In genomic region chr19:795691-796581, GRCh38 we compare ENCODE assay signal across 9 cellular contexts. TPM values are rescaled to one million over a fixed set of nuclear protein-coding genes. Genes with fewer than 3 reads are reported as not detected.
DNase-seq lines count a peak whose midpoint lies in the region; ATAC-seq, FAIRE-seq and TF ChIP-seq lines count a peak whose summit lies in the region.
"Had no signal": no experiment of that assay in that cellular context is flagged by ENCODE, and none has a peak within 500 bp of the region (broad histone marks: within the 10 kb centered on the region; RNA-seq: fewer than 3 reads in every experiment).

No MANE protein-coding gene starts in this region.

- TF ChIP-seq POLR2A in HepG2 (IDR thresholded peaks at IDR 0.05; ENCODE audit: insufficient read depth in 1 of 2, low read depth in 2 of 2, low read length in 2 of 2) = peak in 1 of 2 experiments; percentile 12; a peak in 1 of 4 replicates

- no peak for DNase-seq in activated CD4-positive, alpha-beta T cell treated with anti-CD3 and anti-CD28 coated beads, Interleukin-2, amount 10 ng/mL, durations not matched to agents 24 days and 14 days
- DNase-seq in activated CD4-positive, alpha-beta T cell treated with anti-CD3 and anti-CD28 coated beads, Interleukin-2, amount 50 U/mL, for 48 hours = no peak
- DNase-seq in adipocyte (ENCODE audit: low read depth) (no peak), HepG2 (ENCODE audit: low spot score) (no peak), GM19238 (ENCODE audit: insufficient read length, low spot score) (no peak), HK-2 (ENCODE audit: unreplicated experiment) (no peak), posterior vena cava (ENCODE audit: low spot score) (no peak)

- H3K36me3 ChIP-seq in adipocyte (ENCODE audit: control insufficient read depth, insufficient read depth, low read length, severe bottlenecking) = peaks cover 12% of the 10 kb centered on the region
- H3K36me3 ChIP-seq in HepG2 (replicated peaks in 1 of 2; ENCODE audit: control insufficient read depth in 1 of 2, insufficient read depth in 2 of 2, low read length in 2 of 2) = peaks cover 7 to 9% of the 10 kb centered on the region in 2 experiments; a peak in 4 of 5 replicates
- H3K36me3 ChIP-seq in subcutaneous abdominal adipose tissue (ENCODE audit: control insufficient read depth in 5 of 5, insufficient read depth in 5 of 5, low read length in 5 of 5) = peaks cover 0 to 12% (median 8%) of the 10 kb centered on the region in 5 donors

- H3K27me3 ChIP-seq in adipocyte (replicated peaks; ENCODE audit: control insufficient read depth, insufficient read depth, low read length) = no peaks in the 10 kb centered on the region
- H3K27me3 ChIP-seq in HepG2 (ENCODE audit: control insufficient read depth in 1 of 2, insufficient read depth in 2 of 2, low read length in 2 of 2) = no peaks in the 10 kb centered on the region; a peak in 1 of 5 replicates
- H3K27me3 ChIP-seq in subcutaneous abdominal adipose tissue (ENCODE audit: control insufficient read depth in 5 of 5, insufficient read depth in 4 of 5, low read length in 5 of 5) = no peaks in the 10 kb centered on the region

- POLR2A ChIA-PET in HepG2 (lab: Yijun Ruan, JAX) = interaction anchor here (1.6 to 2.0 kb wide), 2 partner anchors 14 to 56 kb away, joined by 4 to 10 read pairs; no protein-coding TSS in a partner anchor

- no peak overlapping the region for H2AFZ ChIP-seq in HepG2 (ENCODE audit: low read length)

- H3K4me3 Mint-ChIP-seq in activated CD4-positive, alpha-beta T cell treated with anti-CD3 and anti-CD28 coated beads, Interleukin-2, amount 10 ng/mL, durations not matched to agents 24 days and 14 days = peak overlapping the region; percentile 10

- TF ChIP-seq RAD21 in HepG2 (CRISPR knock-in tag; IDR thresholded peaks at IDR 0.05) = no peak

- peak overlapping the region; percentile 80 for H3K4me3 ChIP-seq in adipocyte (ENCODE audit: low read length)
- peak overlapping the region; percentile 69 to 85 (median 69) for H3K4me3 ChIP-seq in HepG2 (replicated peaks in 1 of 3; ENCODE audit: insufficient read depth in 1 of 3, low read depth in 2 of 3, low read length in 3 of 3)
- peak overlapping the region in 4 of 5 donors; percentile 70 to 83 (median 78) for H3K4me3 ChIP-seq in subcutaneous abdominal adipose tissue (ENCODE audit: low read depth in 1 of 5, low read length in 5 of 5)

- no TSS peak for BruUV-seq in HepG2 (replicated peaks; lab: Mats Ljungman, UMichigan)

- H3K27ac ChIP-seq in HepG2 (ENCODE audit: extremely low read length, insufficient read depth, low read length) (peak overlapping the region; percentile 87), subcutaneous abdominal adipose tissue (ENCODE audit: low read depth, low read length) (peak overlapping the region; percentile 57)

- H3K9me3 Mint-ChIP-seq in activated CD4-positive, alpha-beta T cell treated with anti-CD3 and anti-CD28 coated beads, Interleukin-2, amount 10 ng/mL, durations not matched to agents 24 days and 14 days = no peaks in the 10 kb centered on the region

- H3K9ac ChIP-seq in adipocyte (ENCODE audit: low read length) (peak overlapping the region; percentile 93), HepG2 (ENCODE audit: insufficient read depth, low read depth, low read length) (peak overlapping the region; percentile 91), subcutaneous abdominal adipose tissue (ENCODE audit: low read length in 5 of 5) (peak overlapping the region in 3 of 5 donors; percentile 73 to 82 (median 78))

- H3K4me1 Mint-ChIP-seq in activated CD4-positive, alpha-beta T cell treated with anti-CD3 and anti-CD28 coated beads, Interleukin-2, amount 10 ng/mL, durations not matched to agents 24 days and 14 days = peaks cover 21% of the 10 kb centered on the region

- FAIRE-seq in HepG2 (lab: Jason Lieb, UNC) = no peak

- TF ChIP-seq CTCF in HepG2 (CRISPR knock-in tag; IDR thresholded peaks at IDR 0.05) = no peak

- TF ChIP-seq EP300 in HepG2 (IDR thresholded peaks at IDR 0.05; ENCODE audit: low read depth in 2 of 2, low read length in 2 of 2) (no peak), HepG2 (CRISPR knock-in tag; IDR thresholded peaks at IDR 0.05; ENCODE audit: borderline replicate concordance) (no peak)

- CTCF ChIA-PET in HepG2 (lab: Yijun Ruan, JAX; ENCODE audit: low intra/inter-chr PET ratio, low total read pairs) = no interaction called here

- H3K79me2 ChIP-seq in HepG2 (ENCODE audit: insufficient read depth, low read length) = peaks cover 30% of the 10 kb centered on the region

- H3K4me2 ChIP-seq in HepG2 (ENCODE audit: low read depth, low read length) = peak overlapping the region; percentile 77

- 67% methylated on average over 11 of the region's 39 CpGs for WGBS in HepG2 (ENCODE audit: low lambda C conversion rate)

- peaks cover 27% of the 10 kb centered on the region for H3K36me3 Mint-ChIP-seq in activated CD4-positive, alpha-beta T cell treated with anti-CD3 and anti-CD28 coated beads, Interleukin-2, amount 10 ng/mL, durations not matched to agents 24 days and 14 days (ENCODE audit: low read depth)

- no peak for ATAC-seq in HepG2

- in situ Hi-C loops in HepG2 (cut with HindIII; ENCODE audit: extremely low pct_ligation_motif_present, low pct_unique_long_range_greater_than_20kb) = no loop called here

- no peak overlapping the region for H3K27ac Mint-ChIP-seq in activated CD4-positive, alpha-beta T cell treated with anti-CD3 and anti-CD28 coated beads, Interleukin-2, amount 10 ng/mL, durations not matched to agents 24 days and 14 days

- H3K27me3 Mint-ChIP-seq in activated CD4-positive, alpha-beta T cell treated with anti-CD3 and anti-CD28 coated beads, Interleukin-2, amount 10 ng/mL, durations not matched to agents 24 days and 14 days = peaks cover 1% of the 10 kb centered on the region

- H3K4me1 ChIP-seq in adipocyte (ENCODE audit: control insufficient read depth, insufficient read depth, low read length) (peaks cover 30% of the 10 kb centered on the region), HepG2 (ENCODE audit: insufficient read depth, low read length) (peaks cover 69% of the 10 kb centered on the region), subcutaneous abdominal adipose tissue (ENCODE audit: control insufficient read depth in 5 of 5, insufficient read depth in 5 of 5, low read length in 5 of 5) (peaks cover 14 to 57% (median 47%) of the 10 kb centered on the region in 5 donors)

- intact Hi-C loops in activated CD4-positive, alpha-beta T cell treated with anti-CD3 and anti-CD28 coated beads, Interleukin-2, amount 10 ng/mL, durations not matched to agents 24 days and 14 days (cut with micrococcal nuclease) = loop anchor here (2.0 kb wide), 2 partner anchors 25 to 129 kb away; no protein-coding TSS in a partner anchor
- intact Hi-C loops in HepG2 (cut with micrococcal nuclease; ENCODE audit: unreplicated experiment) = no loop called here
- intact Hi-C loops in posterior vena cava (cut with DNase I) = no loop called here

- H4K20me1 ChIP-seq in HepG2 (ENCODE audit: insufficient read depth, low read length) = peaks cover 28% of the 10 kb centered on the region

- H3K9me3 ChIP-seq in adipocyte (ENCODE audit: control insufficient read depth, low read length) (no peaks in the 10 kb centered on the region), HepG2 (ENCODE audit: low read length) (no peaks in the 10 kb centered on the region), subcutaneous abdominal adipose tissue (ENCODE audit: control insufficient read depth in 5 of 5, low read length in 5 of 5) (no peaks in the 10 kb centered on the region)

RNA-seq across cellular contexts. Expression of gene PTBP1, which starts 1.3 kb away (rescaled TPM):
- 789 and 832 TPM in 2 replicates for total RNA-seq in activated CD4-positive, alpha-beta T cell treated with anti-CD3 and anti-CD28 coated beads, Interleukin-2, amount 10 ng/mL, durations not matched to agents 24 days and 14 days
- total RNA-seq in HepG2 (2016; rRNA removed; fragmentation: Illumina TruSeq; extraction: Trizol) (188 and 195 TPM in 2 replicates), posterior vena cava (100 to 1,000 TPM; 151 to 168 TPM)
- total RNA-seq in HepG2 (2016; cell fraction: cytosol; rRNA removed; fragmentation: Illumina TruSeq; extraction: Trizol; ENCODE audit: low read depth) = 49.8 and 51.1 TPM in 2 replicates
- total RNA-seq in HepG2 (2016; cell fraction: insoluble cytoplasmic fraction; rRNA removed; fragmentation: Illumina TruSeq; extraction: Trizol) = 161 and 198 TPM in 2 replicates
- total RNA-seq in HepG2 (2016; cell fraction: membrane; rRNA removed; fragmentation: Illumina TruSeq; extraction: Trizol) = 106 and 109 TPM in 2 replicates
- 117 and 125 TPM in 2 replicates for total RNA-seq in HepG2 (2016; cell fraction: nucleus; rRNA removed; fragmentation: Illumina TruSeq; extraction: Trizol)
- 288 and 314 TPM in 2 replicates for polyA plus RNA-seq in HepG2 (2011; rRNA removed)
- 80.5 and 107 TPM in 2 replicates for polyA plus RNA-seq in HepG2 (2011; cell fraction: cytosol; rRNA removed)
- 339 and 475 TPM in 2 replicates for polyA plus RNA-seq in HepG2 (2011; cell fraction: nucleus; rRNA removed)
- 291 and 347 TPM in 2 replicates for polyA plus RNA-seq in HepG2 (2012)
- polyA plus RNA-seq in HepG2 (2016; cell fraction: cytosol; fragmentation: Illumina TruSeq; extraction: Trizol; ENCODE audit: low read depth) = 51.1 and 55.1 TPM in 2 replicates
- 208 and 235 TPM in 2 replicates for polyA plus RNA-seq in HepG2 (2016; cell fraction: insoluble cytoplasmic fraction; fragmentation: Illumina TruSeq; extraction: Trizol; ENCODE audit: low read depth)
- polyA plus RNA-seq in HepG2 (2016; cell fraction: membrane; fragmentation: Illumina TruSeq; extraction: Trizol; ENCODE audit: low read depth) = 112 TPM in 2 replicates
- 264 and 280 TPM in 2 replicates for polyA plus RNA-seq in HepG2 (2016; cell fraction: nucleus; fragmentation: Illumina TruSeq; extraction: Trizol; ENCODE audit: insufficient read depth, low read depth)
- polyA minus RNA-seq in HepG2 (2011; rRNA and poly(A)+ RNA removed; ENCODE audit: low replicate concordance) = 302 and 434 TPM in 2 replicates
- polyA minus RNA-seq in HepG2 (2011; cell fraction: cytosol; rRNA and poly(A)+ RNA removed) = 155 and 182 TPM in 2 replicates
- polyA minus RNA-seq in HepG2 (2011; cell fraction: nucleus; rRNA and poly(A)+ RNA removed) = 142 and 164 TPM in 2 replicates

RNA-seq across cellular contexts. Expression of gene PLPPR3, which starts 25.8 kb away (rescaled TPM):
- total RNA-seq in activated CD4-positive, alpha-beta T cell treated with anti-CD3 and anti-CD28 coated beads, Interleukin-2, amount 10 ng/mL, durations not matched to agents 24 days and 14 days = not detected in 2 replicates
- total RNA-seq in HepG2 (2016; rRNA removed; fragmentation: Illumina TruSeq; extraction: Trizol) (0.07 TPM in 1 of 2 replicates, not detected in the other), posterior vena cava (not detected)
- total RNA-seq in HepG2 (2016; cell fraction: cytosol; rRNA removed; fragmentation: Illumina TruSeq; extraction: Trizol; ENCODE audit: low read depth) = not detected in 2 replicates
- total RNA-seq in HepG2 (2016; cell fraction: insoluble cytoplasmic fraction; rRNA removed; fragmentation: Illumina TruSeq; extraction: Trizol) = 0.09 TPM in 1 of 2 replicates, not detected in the other
- total RNA-seq in HepG2 (2016; cell fraction: membrane; rRNA removed; fragmentation: Illumina TruSeq; extraction: Trizol) = not detected in 2 replicates
- not detected in 2 replicates for total RNA-seq in HepG2 (2016; cell fraction: nucleus; rRNA removed; fragmentation: Illumina TruSeq; extraction: Trizol)
- polyA plus RNA-seq in HepG2 (2011; rRNA removed) = 0.16 and 0.17 TPM in 2 replicates
- polyA plus RNA-seq in HepG2 (2011; cell fraction: cytosol; rRNA removed) = 0.14 and 0.19 TPM in 2 replicates
- 0.19 and 0.34 TPM in 2 replicates for polyA plus RNA-seq in HepG2 (2011; cell fraction: nucleus; rRNA removed)
- polyA plus RNA-seq in HepG2 (2012) = 0.27 TPM in 1 of 2 replicates, not detected in the other
- polyA plus RNA-seq in HepG2 (2016; cell fraction: cytosol; fragmentation: Illumina TruSeq; extraction: Trizol; ENCODE audit: low read depth) = not detected in 2 replicates
- not detected in 2 replicates for polyA plus RNA-seq in HepG2 (2016; cell fraction: insoluble cytoplasmic fraction; fragmentation: Illumina TruSeq; extraction: Trizol; ENCODE audit: low read depth)
- polyA plus RNA-seq in HepG2 (2016; cell fraction: membrane; fragmentation: Illumina TruSeq; extraction: Trizol; ENCODE audit: low read depth) = not detected in 2 replicates
- polyA plus RNA-seq in HepG2 (2016; cell fraction: nucleus; fragmentation: Illumina TruSeq; extraction: Trizol; ENCODE audit: insufficient read depth, low read depth) = not detected in 2 replicates
- 0.16 and 0.22 TPM in 2 replicates for polyA minus RNA-seq in HepG2 (2011; rRNA and poly(A)+ RNA removed; ENCODE audit: low replicate concordance)
- not detected in 2 replicates for polyA minus RNA-seq in HepG2 (2011; cell fraction: cytosol; rRNA and poly(A)+ RNA removed)
- not detected in 2 replicates for polyA minus RNA-seq in HepG2 (2011; cell fraction: nucleus; rRNA and poly(A)+ RNA removed)
- total RNA-seq: aorta had no signal
- polyA plus RNA-seq: aorta had no signal

RNA-seq across cellular contexts. Expression of gene AZU1, which starts 31.7 kb away (rescaled TPM):
- not detected in 2 replicates for total RNA-seq in activated CD4-positive, alpha-beta T cell treated with anti-CD3 and anti-CD28 coated beads, Interleukin-2, amount 10 ng/mL, durations not matched to agents 24 days and 14 days
- total RNA-seq in HepG2 (2016; rRNA removed; fragmentation: Illumina TruSeq; extraction: Trizol) (not detected in 2 replicates), posterior vena cava (under 1 TPM in 1 of 2 donors, not detected in 1; 0.29 TPM)
- not detected in 2 replicates for total RNA-seq in HepG2 (2016; cell fraction: cytosol; rRNA removed; fragmentation: Illumina TruSeq; extraction: Trizol; ENCODE audit: low read depth)
- not detected in 2 replicates for total RNA-seq in HepG2 (2016; cell fraction: insoluble cytoplasmic fraction; rRNA removed; fragmentation: Illumina TruSeq; extraction: Trizol)
- not detected in 2 replicates for total RNA-seq in HepG2 (2016; cell fraction: membrane; rRNA removed; fragmentation: Illumina TruSeq; extraction: Trizol)
- total RNA-seq in HepG2 (2016; cell fraction: nucleus; rRNA removed; fragmentation: Illumina TruSeq; extraction: Trizol) = not detected in 2 replicates
- polyA plus RNA-seq in HepG2 (2011; rRNA removed) = 0.08 TPM in 1 of 2 replicates, not detected in the other
- polyA plus RNA-seq in HepG2 (2011; cell fraction: cytosol; rRNA removed) = not detected in 2 replicates
- polyA plus RNA-seq in HepG2 (2011; cell fraction: nucleus; rRNA removed) = not detected in 2 replicates
- polyA plus RNA-seq in HepG2 (2012) = not detected in 2 replicates
- polyA plus RNA-seq in HepG2 (2016; cell fraction: cytosol; fragmentation: Illumina TruSeq; extraction: Trizol; ENCODE audit: low read depth) = not detected in 2 replicates
- not detected in 2 replicates for polyA plus RNA-seq in HepG2 (2016; cell fraction: insoluble cytoplasmic fraction; fragmentation: Illumina TruSeq; extraction: Trizol; ENCODE audit: low read depth)
- not detected in 2 replicates for polyA plus RNA-seq in HepG2 (2016; cell fraction: membrane; fragmentation: Illumina TruSeq; extraction: Trizol; ENCODE audit: low read depth)
- polyA plus RNA-seq in HepG2 (2016; cell fraction: nucleus; fragmentation: Illumina TruSeq; extraction: Trizol; ENCODE audit: insufficient read depth, low read depth) = not detected in 2 replicates
- polyA minus RNA-seq in HepG2 (2011; rRNA and poly(A)+ RNA removed; ENCODE audit: low replicate concordance) = not detected in 2 replicates
- polyA minus RNA-seq in HepG2 (2011; cell fraction: cytosol; rRNA and poly(A)+ RNA removed) = not detected in 2 replicates
- polyA minus RNA-seq in HepG2 (2011; cell fraction: nucleus; rRNA and poly(A)+ RNA removed) = not detected in 2 replicates

RNA-seq across cellular contexts. Expression of gene PRTN3, which starts 44.9 kb away (rescaled TPM):
- not detected in 2 replicates for total RNA-seq in activated CD4-positive, alpha-beta T cell treated with anti-CD3 and anti-CD28 coated beads, Interleukin-2, amount 10 ng/mL, durations not matched to agents 24 days and 14 days
- total RNA-seq in HepG2 (2016; rRNA removed; fragmentation: Illumina TruSeq; extraction: Trizol) (not detected in 2 replicates), posterior vena cava (under 1 TPM in 1 of 2 donors, not detected in 1; 0.38 TPM)
- total RNA-seq in HepG2 (2016; cell fraction: cytosol; rRNA removed; fragmentation: Illumina TruSeq; extraction: Trizol; ENCODE audit: low read depth) = not detected in 2 replicates
- not detected in 2 replicates for total RNA-seq in HepG2 (2016; cell fraction: insoluble cytoplasmic fraction; rRNA removed; fragmentation: Illumina TruSeq; extraction: Trizol)
- not detected in 2 replicates for total RNA-seq in HepG2 (2016; cell fraction: membrane; rRNA removed; fragmentation: Illumina TruSeq; extraction: Trizol)
- not detected in 2 replicates for total RNA-seq in HepG2 (2016; cell fraction: nucleus; rRNA removed; fragmentation: Illumina TruSeq; extraction: Trizol)
- polyA plus RNA-seq in HepG2 (2011; rRNA removed) = 0.10 TPM in 1 of 2 replicates, not detected in the other
- polyA plus RNA-seq in HepG2 (2011; cell fraction: cytosol; rRNA removed) = 0.17 TPM in 1 of 2 replicates, not detected in the other
- polyA plus RNA-seq in HepG2 (2011; cell fraction: nucleus; rRNA removed) = 0.14 and 0.16 TPM in 2 replicates
- not detected in 2 replicates for polyA plus RNA-seq in HepG2 (2012)
- not detected in 2 replicates for polyA plus RNA-seq in HepG2 (2016; cell fraction: cytosol; fragmentation: Illumina TruSeq; extraction: Trizol; ENCODE audit: low read depth)
- not detected in 2 replicates for polyA plus RNA-seq in HepG2 (2016; cell fraction: insoluble cytoplasmic fraction; fragmentation: Illumina TruSeq; extraction: Trizol; ENCODE audit: low read depth)
- polyA plus RNA-seq in HepG2 (2016; cell fraction: membrane; fragmentation: Illumina TruSeq; extraction: Trizol; ENCODE audit: low read depth) = not detected in 2 replicates
- not detected in 2 replicates for polyA plus RNA-seq in HepG2 (2016; cell fraction: nucleus; fragmentation: Illumina TruSeq; extraction: Trizol; ENCODE audit: insufficient read depth, low read depth)
- polyA minus RNA-seq in HepG2 (2011; rRNA and poly(A)+ RNA removed; ENCODE audit: low replicate concordance) = 0.14 TPM in 1 of 2 replicates, not detected in the other
- polyA minus RNA-seq in HepG2 (2011; cell fraction: cytosol; rRNA and poly(A)+ RNA removed) = not detected in 2 replicates
- not detected in 2 replicates for polyA minus RNA-seq in HepG2 (2011; cell fraction: nucleus; rRNA and poly(A)+ RNA removed)
- total RNA-seq: aorta had no signal
- polyA plus RNA-seq: aorta had no signal

RNA-seq across cellular contexts. Expression of gene MISP, which starts 45.0 kb away (rescaled TPM):
- total RNA-seq in activated CD4-positive, alpha-beta T cell treated with anti-CD3 and anti-CD28 coated beads, Interleukin-2, amount 10 ng/mL, durations not matched to agents 24 days and 14 days = not detected in 2 replicates
- 1.1 and 1.3 TPM in 2 replicates for total RNA-seq in HepG2 (2016; rRNA removed; fragmentation: Illumina TruSeq; extraction: Trizol)
- 0.30 and 0.35 TPM in 2 replicates for total RNA-seq in HepG2 (2016; cell fraction: cytosol; rRNA removed; fragmentation: Illumina TruSeq; extraction: Trizol; ENCODE audit: low read depth)
- 0.77 and 1.3 TPM in 2 replicates for total RNA-seq in HepG2 (2016; cell fraction: insoluble cytoplasmic fraction; rRNA removed; fragmentation: Illumina TruSeq; extraction: Trizol)
- 0.77 and 0.96 TPM in 2 replicates for total RNA-seq in HepG2 (2016; cell fraction: membrane; rRNA removed; fragmentation: Illumina TruSeq; extraction: Trizol)
- total RNA-seq in HepG2 (2016; cell fraction: nucleus; rRNA removed; fragmentation: Illumina TruSeq; extraction: Trizol) = 0.78 and 0.99 TPM in 2 replicates
- polyA plus RNA-seq in HepG2 (2011; rRNA removed) = 0.67 and 0.71 TPM in 2 replicates
- polyA plus RNA-seq in HepG2 (2011; cell fraction: cytosol; rRNA removed) = 0.53 and 0.71 TPM in 2 replicates
- polyA plus RNA-seq in HepG2 (2011; cell fraction: nucleus; rRNA removed) = 0.81 and 0.85 TPM in 2 replicates
- 2.1 and 3.1 TPM in 2 replicates for polyA plus RNA-seq in HepG2 (2012)
- polyA plus RNA-seq in HepG2 (2016; cell fraction: cytosol; fragmentation: Illumina TruSeq; extraction: Trizol; ENCODE audit: low read depth) = 0.23 and 0.32 TPM in 2 replicates
- polyA plus RNA-seq in HepG2 (2016; cell fraction: insoluble cytoplasmic fraction; fragmentation: Illumina TruSeq; extraction: Trizol; ENCODE audit: low read depth) = 1.2 and 1.5 TPM in 2 replicates
- 0.40 and 0.79 TPM in 2 replicates for polyA plus RNA-seq in HepG2 (2016; cell fraction: membrane; fragmentation: Illumina TruSeq; extraction: Trizol; ENCODE audit: low read depth)
- 1.2 and 1.6 TPM in 2 replicates for polyA plus RNA-seq in HepG2 (2016; cell fraction: nucleus; fragmentation: Illumina TruSeq; extraction: Trizol; ENCODE audit: insufficient read depth, low read depth)
- polyA minus RNA-seq in HepG2 (2011; rRNA and poly(A)+ RNA removed; ENCODE audit: low replicate concordance) = 1.2 and 37.0 TPM in 2 replicates
- polyA minus RNA-seq in HepG2 (2011; cell fraction: cytosol; rRNA and poly(A)+ RNA removed) = 0.62 and 0.99 TPM in 2 replicates
- polyA minus RNA-seq in HepG2 (2011; cell fraction: nucleus; rRNA and poly(A)+ RNA removed) = 0.37 and 0.39 TPM in 2 replicates
- under 1 TPM in 1 of 2 donors, not detected in 1; 0.14 TPM for total RNA-seq in posterior vena cava
